Comparison of ENCODE assay signal across 24 cellular contexts in the genomic region with DNA sequence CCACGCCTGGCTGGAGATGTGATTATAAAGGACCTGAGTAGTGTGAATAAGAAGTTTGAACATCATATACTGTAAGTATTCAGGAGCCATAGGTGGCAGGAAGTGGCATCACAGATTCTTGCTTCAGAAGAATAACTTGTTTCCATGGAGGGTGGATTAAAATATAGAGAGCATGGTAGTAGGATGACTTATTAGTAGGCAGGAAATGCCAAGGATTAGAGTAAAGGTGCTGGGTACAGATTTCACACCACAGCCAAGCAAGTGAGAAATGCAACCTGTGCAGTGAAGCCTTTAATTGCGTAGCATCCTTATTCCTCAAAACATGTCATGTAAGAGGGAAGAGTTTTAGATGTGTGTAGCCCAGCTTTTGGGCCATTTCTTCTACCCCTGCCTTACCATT. TPM values are rescaled to one million over a fixed set of nuclear protein-coding genes. Genes with fewer than 3 reads are reported as not detected.
"Had no signal": no experiment of that assay in that cellular context is flagged by ENCODE, and none has a peak within 500 bp of the region (broad histone marks: within the 10 kb centered on the region; RNA-seq: fewer than 3 reads in every experiment).

No MANE protein-coding gene starts in this region.

- H3K27me3 ChIP-seq: MG63, SJSA1 had no signal

- H3K4me3 ChIP-seq: MG63, SJSA1, SK-N-MC had no signal

- DNase-seq: Karpas-422, KG1, MG63, NCI-H1092, NCI-H1105 treated with DMSO at 0.1 percent for 48 hours, NCI-H1417 treated with DMSO at 0.1 percent for 48 hours, NCI-H146, NCI-H1694 treated with DMSO at 0.1 percent for 48 hours, NCI-H1930, NCI-H2081, NCI-H2107, NCI-H2227 treated with DMSO at 0.1 percent for 48 hours, NCI-H446, NCI-H510A, NCI-H524 treated with DMSO at 0.1 percent for 48 hours, NCI-H69, NCI-H774, Right ventricle myocardium superior, RPMI8226, SIG-M5 had no signal

- H3K27ac ChIP-seq: HL-60, SJSA1, SK-N-MC had no signal

- FAIRE-seq: RCC 7860 had no signal

- H3K9me3 ChIP-seq: MG63, SJSA1 had no signal

RNA-seq across cellular contexts. Expression of a gene that starts 42.4 kb away (rescaled TPM):
- total RNA-seq: Right ventricle myocardium superior, SJSA1 had no signal

RNA-seq across cellular contexts. Expression of a gene that starts 57.6 kb away (rescaled TPM):
- total RNA-seq: Right ventricle myocardium superior, SJSA1 had no signal
